Comparison of ENCODE assay signal across 1 cellular context in genomic region chr17:49344914-49345313, GRCh38.
TF ChIP-seq lines count a peak whose summit lies in the region.

No MANE protein-coding gene starts in this region.

TF ChIP-seq in IMR-90, 13 proteins besides CTCF, POLR2A, EP300 and RAD21:
- no peak for TF ChIP-seq MAFK (IDR thresholded peaks at IDR 0.05; ENCODE audit: low read depth, low read length)
- TF ChIP-seq CEBPB (IDR thresholded peaks at IDR 0.05; ENCODE audit: low read depth, low read length) = no peak
- TF ChIP-seq NFE2L2 (IDR thresholded peaks at IDR 0.05; ENCODE audit: low read depth, low read length) = no peak
